ENCODE assay signal across 8 cellular contexts in the genomic region with DNA sequence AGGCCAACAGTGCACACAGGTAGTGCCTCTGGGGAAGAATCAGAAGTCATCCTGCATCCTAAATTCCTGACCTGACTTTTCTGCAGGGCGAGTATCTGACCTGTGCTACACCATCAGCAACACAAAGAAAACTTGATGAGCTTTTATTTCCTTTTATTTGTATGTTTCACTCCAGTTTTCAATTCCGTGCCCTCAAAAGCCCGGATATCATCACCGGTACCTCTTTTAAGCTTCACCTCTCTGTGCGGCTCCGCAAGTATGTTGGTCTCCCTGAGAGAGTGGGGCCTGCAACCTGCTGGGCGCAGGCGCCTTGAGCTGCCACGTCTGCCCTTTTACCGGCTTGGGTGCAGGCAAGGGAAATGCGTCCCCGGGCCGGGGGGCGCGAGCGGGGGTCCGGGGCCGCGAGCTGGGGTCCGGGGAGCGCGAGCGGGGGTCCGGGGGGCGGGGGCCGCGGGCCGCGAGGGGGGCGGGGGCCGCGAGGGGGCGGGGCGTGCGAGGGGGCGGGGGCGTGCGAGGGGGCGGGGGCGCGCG. TPM values are rescaled to one million over a fixed set of nuclear protein-coding genes. Genes with fewer than 3 reads are reported as not detected.
A peak's percentile ranks its signal among the peaks of the same experiment; 100 is the strongest.
DNase-seq lines count a peak whose midpoint lies in the region; ATAC-seq and TF ChIP-seq lines count a peak whose summit lies in the region.

No MANE protein-coding gene starts in this region.

- H3K9me3 Mint-ChIP-seq in activated CD4-positive, alpha-beta T cell treated with anti-CD3 and anti-CD28 coated beads, Interleukin-2, amount 10 ng/mL, durations not matched to agents 7 days and 5 days = peaks cover 34% of the 10 kb centered on the region
- H3K9me3 Mint-ChIP-seq in naive thymus-derived CD4-positive, alpha-beta T cell = peaks cover 8 to 77% (median 37%) of the 10 kb centered on the region in 11 donors

- H3K9me3 ChIP-seq in HEK293 (ENCODE audit: control insufficient read depth, insufficient read depth, low read depth, low read length) = peaks cover 3% of the 10 kb centered on the region
- peaks cover 0 to 18% (median 0%) of the 10 kb centered on the region in 3 experiments for H3K9me3 ChIP-seq in naive thymus-derived CD4-positive, alpha-beta T cell (ENCODE audit: control insufficient read depth in 2 of 3, low read length in 3 of 3)

- peaks cover 9% of the 10 kb centered on the region for H3K4me1 Mint-ChIP-seq in activated CD4-positive, alpha-beta T cell treated with anti-CD3 and anti-CD28 coated beads, Interleukin-2, amount 10 ng/mL, durations not matched to agents 7 days and 5 days
- peaks cover 3 to 19% (median 13%) of the 10 kb centered on the region in 7 donors for H3K4me1 Mint-ChIP-seq in naive thymus-derived CD4-positive, alpha-beta T cell

- H3K4me3 Mint-ChIP-seq in activated CD4-positive, alpha-beta T cell treated with anti-CD3 and anti-CD28 coated beads, Interleukin-2, amount 10 ng/mL, durations not matched to agents 7 days and 5 days = peak overlapping the region; percentile 54
- peak overlapping the region; percentile 42 to 81 (median 68) for H3K4me3 Mint-ChIP-seq in naive thymus-derived CD4-positive, alpha-beta T cell

- no peak for TF ChIP-seq CTCF in HEK293 (tag by site-specific recombination; IDR thresholded peaks at IDR 0.05)
- no peak for TF ChIP-seq CTCF in epithelial cell of proximal tubule (conservative IDR thresholded peaks at IDR 0.05; ENCODE audit: low read depth, low read length)

- no peak overlapping the region for H3K27ac Mint-ChIP-seq in activated CD4-positive, alpha-beta T cell treated with anti-CD3 and anti-CD28 coated beads, Interleukin-2, amount 10 ng/mL, durations not matched to agents 7 days and 5 days
- peak overlapping the region in 4 of 9 donors; percentile 14 to 79 (median 66) for H3K27ac Mint-ChIP-seq in naive thymus-derived CD4-positive, alpha-beta T cell

- ATAC-seq in naive thymus-derived CD4-positive, alpha-beta T cell = peak; percentile 79
- no peak for ATAC-seq in GM18519 (IDR thresholded peaks at IDR 0.05; ENCODE audit: low FRiP score, unreplicated experiment)

- H3K36me3 ChIP-seq in ACC112 (ENCODE audit: insufficient read depth, low read length) (no peaks in the 10 kb centered on the region), HEK293 (ENCODE audit: control insufficient read depth in 2 of 2, insufficient read depth in 1 of 2, low read length in 2 of 2) (no peaks in the 10 kb centered on the region), urinary bladder (ENCODE audit: insufficient read depth) (no peaks in the 10 kb centered on the region)
- H3K36me3 ChIP-seq in naive thymus-derived CD4-positive, alpha-beta T cell (ENCODE audit: control insufficient read depth in 2 of 3, insufficient read depth in 3 of 3, low read length in 3 of 3) = no peaks in the 10 kb centered on the region

- peak overlapping the region; percentile 56 for H2AFZ ChIP-seq in ACC112 (ENCODE audit: low read length, unreplicated experiment)

- H3K4me3 ChIP-seq in ACC112 (ENCODE audit: low read depth, low read length) (peak overlapping the region; percentile 67), HEK293 (ENCODE audit: low read depth, low read length) (peak overlapping the region; percentile 40), epithelial cell of proximal tubule (ENCODE audit: low read depth, low read length) (peak overlapping the region; percentile 46), urinary bladder (ENCODE audit: low read depth, low read length) (peak overlapping the region; percentile 59)
- H3K4me3 ChIP-seq in naive thymus-derived CD4-positive, alpha-beta T cell (ENCODE audit: low read length) = peak overlapping the region; percentile 34

- H3K27ac ChIP-seq in ACC112 (ENCODE audit: low read depth, low read length) (no peak overlapping the region), HEK293 (ENCODE audit: extremely low read depth, low read depth, low read length) (no peak overlapping the region), urinary bladder (ENCODE audit: low read depth) (no peak overlapping the region)
- no peak overlapping the region for H3K27ac ChIP-seq in naive thymus-derived CD4-positive, alpha-beta T cell (ENCODE audit: low read depth, low read length)

- DNase-seq in activated CD4-positive, alpha-beta T cell treated with anti-CD3 and anti-CD28 coated beads, Interleukin-2, amount 10 ng/mL, durations not matched to agents 7 days and 5 days = no peak
- DNase-seq in epithelial cell of proximal tubule (ENCODE audit: low read depth) = no peak
- peak in 4 of 9 donors; percentile 16 to 58 (median 22) for DNase-seq in naive thymus-derived CD4-positive, alpha-beta T cell
- no peak for DNase-seq in cerebellar nuclear complex (lab: John Stamatoyannopoulos, UW)

- intact Hi-C loops in naive thymus-derived CD4-positive, alpha-beta T cell (cut with micrococcal nuclease) = no loop called here

- no peaks in the 10 kb centered on the region for H3K4me1 ChIP-seq in ACC112 (ENCODE audit: control insufficient read depth, insufficient read depth, low read length, unreplicated experiment)
- no peaks in the 10 kb centered on the region for H3K4me1 ChIP-seq in HEK293 (ENCODE audit: control insufficient read depth, insufficient read depth, low read length)
- H3K4me1 ChIP-seq in naive thymus-derived CD4-positive, alpha-beta T cell (ENCODE audit: control insufficient read depth in 2 of 2, insufficient read depth in 2 of 2, low read length in 2 of 2) = peaks cover 0 to 7% of the 10 kb centered on the region in 2 donors
- no peaks in the 10 kb centered on the region for H3K4me1 ChIP-seq in urinary bladder (ENCODE audit: insufficient read depth)

- H3K27me3 ChIP-seq in ACC112 (ENCODE audit: insufficient read depth, low read length) = no peaks in the 10 kb centered on the region
- H3K27me3 ChIP-seq in naive thymus-derived CD4-positive, alpha-beta T cell (ENCODE audit: control insufficient read depth in 2 of 2, insufficient read depth in 2 of 2, low read length in 2 of 2) = no peaks in the 10 kb centered on the region

- H3K36me3 Mint-ChIP-seq in activated CD4-positive, alpha-beta T cell treated with anti-CD3 and anti-CD28 coated beads, Interleukin-2, amount 10 ng/mL, durations not matched to agents 7 days and 5 days (ENCODE audit: low read depth) = peaks cover 4% of the 10 kb centered on the region
- H3K36me3 Mint-ChIP-seq in naive thymus-derived CD4-positive, alpha-beta T cell = peaks cover 4 to 54% (median 20%) of the 10 kb centered on the region in 5 donors

- WGBS in urinary bladder = 3% methylated on average over 23 of the region's 42 CpGs

- peaks cover 2% of the 10 kb centered on the region for H3K79me2 ChIP-seq in ACC112 (ENCODE audit: control insufficient read depth, insufficient read depth, low read length, unreplicated experiment)

- CTCF ChIA-PET in HEK293 (lab: Yijun Ruan, JAX) = no interaction called here
- CTCF ChIA-PET in activated CD4-positive, alpha-beta T cell treated with anti-CD3 and anti-CD28 coated beads, Interleukin-2, amount 10 ng/mL, durations not matched to agents 7 days and 5 days (lab: Charles Lee) = no interaction called here
- CTCF ChIA-PET in naive thymus-derived CD4-positive, alpha-beta T cell (lab: Charles Lee) = no interaction called here

- H3K27me3 Mint-ChIP-seq in activated CD4-positive, alpha-beta T cell treated with anti-CD3 and anti-CD28 coated beads, Interleukin-2, amount 10 ng/mL, durations not matched to agents 7 days and 5 days = peaks cover 2% of the 10 kb centered on the region
- peaks cover 0 to 49% (median 36%) of the 10 kb centered on the region in 5 donors for H3K27me3 Mint-ChIP-seq in naive thymus-derived CD4-positive, alpha-beta T cell

- POLR2A ChIA-PET in HEK293 (lab: Yijun Ruan, JAX) = interaction anchor here (0.8 kb wide), 1 partner anchor 20 kb away, joined by 3 read pairs; no protein-coding TSS in a partner anchor
- POLR2A ChIA-PET in activated CD4-positive, alpha-beta T cell treated with anti-CD3 and anti-CD28 coated beads, Interleukin-2, amount 10 ng/mL, durations not matched to agents 7 days and 5 days (lab: Charles Lee) = no interaction called here
- POLR2A ChIA-PET in naive thymus-derived CD4-positive, alpha-beta T cell (lab: Charles Lee) = no interaction called here

TF ChIP-seq in HEK293, 187 proteins besides CTCF, POLR2A, EP300 and RAD21 (continues in another document):
- no peak for TF ChIP-seq ZFHX2 (tag by site-specific recombination; conservative IDR thresholded peaks at IDR 0.05)

RNA-seq across cellular contexts. Expression of gene DUXA, which starts 4.3 kb away (rescaled TPM):
- total RNA-seq in activated CD4-positive, alpha-beta T cell treated with anti-CD3 and anti-CD28 coated beads, Interleukin-2, amount 10 ng/mL, durations not matched to agents 7 days and 5 days = not detected
- total RNA-seq in epithelial cell of proximal tubule = not detected in 2 replicates
- total RNA-seq in naive thymus-derived CD4-positive, alpha-beta T cell = not detected
- polyA plus RNA-seq in naive thymus-derived CD4-positive, alpha-beta T cell = not detected
- not detected for total RNA-seq in urinary bladder
- not detected for polyA plus RNA-seq in urinary bladder

RNA-seq across cellular contexts. Expression of gene ZNF264, which starts 19.7 kb away (rescaled TPM):
- 10 to 100 TPM; 30.9 to 37.4 TPM for total RNA-seq in activated CD4-positive, alpha-beta T cell treated with anti-CD3 and anti-CD28 coated beads, Interleukin-2, amount 10 ng/mL, durations not matched to agents 7 days and 5 days
- total RNA-seq in epithelial cell of proximal tubule = 9.6 and 9.8 TPM in 2 replicates
- 10 to 100 TPM; 31.5 to 65.9 (median 44.3) TPM for total RNA-seq in naive thymus-derived CD4-positive, alpha-beta T cell
- 10 to 100 TPM; 25.6 to 26.9 TPM for polyA plus RNA-seq in naive thymus-derived CD4-positive, alpha-beta T cell
- 42.5 TPM for total RNA-seq in urinary bladder
- 5.2 TPM for polyA plus RNA-seq in urinary bladder

RNA-seq across cellular contexts. Expression of gene ZIM3, which starts 26.6 kb away (rescaled TPM):
- total RNA-seq in activated CD4-positive, alpha-beta T cell treated with anti-CD3 and anti-CD28 coated beads, Interleukin-2, amount 10 ng/mL, durations not matched to agents 7 days and 5 days = not detected
- not detected in 2 replicates for total RNA-seq in epithelial cell of proximal tubule
- total RNA-seq in naive thymus-derived CD4-positive, alpha-beta T cell = not detected
- not detected for polyA plus RNA-seq in naive thymus-derived CD4-positive, alpha-beta T cell
- total RNA-seq in urinary bladder = not detected
- polyA plus RNA-seq in urinary bladder = not detected

RNA-seq across cellular contexts. Expression of gene USP29, which starts 51.8 kb away (rescaled TPM):
- total RNA-seq in activated CD4-positive, alpha-beta T cell treated with anti-CD3 and anti-CD28 coated beads, Interleukin-2, amount 10 ng/mL, durations not matched to agents 7 days and 5 days = not detected
- total RNA-seq in epithelial cell of proximal tubule (not detected in 2 replicates), urinary bladder (not detected)
- not detected for total RNA-seq in naive thymus-derived CD4-positive, alpha-beta T cell
- not detected for polyA plus RNA-seq in naive thymus-derived CD4-positive, alpha-beta T cell
- polyA plus RNA-seq in urinary bladder = not detected

RNA-seq across cellular contexts. Expression of gene AURKC, which starts 59.2 kb away (rescaled TPM):
- total RNA-seq in activated CD4-positive, alpha-beta T cell treated with anti-CD3 and anti-CD28 coated beads, Interleukin-2, amount 10 ng/mL, durations not matched to agents 7 days and 5 days = 1 to 10 TPM in 1 of 2 experiments, under 1 TPM in 1; 0.81 to 1.9 TPM
- 1.2 and 2.7 TPM in 2 replicates for total RNA-seq in epithelial cell of proximal tubule
- under 1 TPM in 4 of 5 experiments, not detected in 1; 0.43 to 0.88 (median 0.65) TPM for total RNA-seq in naive thymus-derived CD4-positive, alpha-beta T cell
- not detected for polyA plus RNA-seq in naive thymus-derived CD4-positive, alpha-beta T cell
- total RNA-seq in urinary bladder = 0.74 TPM
- polyA plus RNA-seq in urinary bladder = 0.73 TPM
